In the genomic region with DNA sequence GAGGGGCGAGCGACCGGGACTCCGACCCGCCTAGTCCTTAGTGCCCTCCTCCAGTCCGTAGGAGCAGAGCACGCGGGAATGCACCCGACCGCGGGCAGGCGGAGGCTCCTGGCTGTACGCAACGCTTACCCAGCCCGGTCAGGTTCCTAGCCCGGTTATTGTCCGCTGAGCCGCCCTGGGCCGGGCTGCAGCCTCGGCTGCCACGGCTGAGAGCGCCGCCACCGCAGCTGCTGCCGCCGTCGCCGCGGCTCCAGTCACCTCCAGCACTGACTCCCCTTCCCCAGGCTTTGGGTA, we compare ENCODE assay signal across 8 cellular contexts. TPM values are rescaled to one million over a fixed set of nuclear protein-coding genes. Genes with fewer than 3 reads are reported as not detected.
DNase-seq lines count a peak whose midpoint lies in the region; ATAC-seq and TF ChIP-seq lines count a peak whose summit lies in the region.

TSS of gene AMER1 (minus strand) at position 268 of the 294 bp plus-strand sequence. CDS start 12,422 bp downstream, outside the sequence.

- no peaks in the 10 kb centered on the region for H3K9me3 ChIP-seq in hepatocyte (ENCODE audit: low read depth)

- H3K9me3 Mint-ChIP-seq in CD14-positive monocyte: peaks cover 0 to 6% (median 0%) of the 10 kb centered on the region in 7 donors
- no peaks in the 10 kb centered on the region for H3K9me3 Mint-ChIP-seq in activated T-helper 2 cell treated with anti-CD3 and anti-CD28 coated beads, Interferon-gamma antibody, Interleukin-2, Interleukin-4, amounts not matched to agents 10 μg/mL and 5 μg/mL and 100 μg/mL, durations not matched to agents 14 hours and 24 hours and 36 hours
- no peaks in the 10 kb centered on the region for H3K9me3 Mint-ChIP-seq in stimulated activated effector memory CD8-positive, alpha-beta T cell treated with anti-CD3 and anti-CD28 coated beads, Interleukin-12 subunit alpha, Interleukin-12 subunit beta, amount 100 ng/mL, for 72 hours

- peaks cover 0 to 6% (median 2%) of the 10 kb centered on the region in 3 donors for H3K27me3 Mint-ChIP-seq in CD14-positive monocyte (ENCODE audit: low read depth in 3 of 3)
- H3K27me3 Mint-ChIP-seq in activated T-helper 2 cell treated with anti-CD3 and anti-CD28 coated beads, Interferon-gamma antibody, Interleukin-2, Interleukin-4, amounts not matched to agents 10 μg/mL and 5 μg/mL and 100 μg/mL, durations not matched to agents 14 hours and 24 hours and 36 hours (ENCODE audit: low read depth): no peaks in the 10 kb centered on the region

- peak within 1 kb of the TSS; percentile 88 to 90 for H3K4me3 Mint-ChIP-seq in CD14-positive monocyte
- H3K4me3 Mint-ChIP-seq in activated T-helper 2 cell treated with anti-CD3 and anti-CD28 coated beads, Interferon-gamma antibody, Interleukin-2, Interleukin-4, amounts not matched to agents 10 μg/mL and 5 μg/mL and 100 μg/mL, durations not matched to agents 14 hours and 24 hours and 36 hours (ENCODE audit: low read depth): peak within 1 kb of the TSS; percentile 87
- peak within 1 kb of the TSS; percentile 77 for H3K4me3 Mint-ChIP-seq in stimulated activated effector memory CD8-positive, alpha-beta T cell treated with anti-CD3 and anti-CD28 coated beads, Interleukin-12 subunit alpha, Interleukin-12 subunit beta, amount 100 ng/mL, for 72 hours

- no peaks in the 10 kb centered on the region for H4K20me1 ChIP-seq in hepatocyte (ENCODE audit: insufficient read depth, poor library complexity, severe bottlenecking)

- peak within 1 kb of the TSS; percentile 81 to 95 (median 93) for H3K27ac Mint-ChIP-seq in CD14-positive monocyte
- peak within 1 kb of the TSS; percentile 91 for H3K27ac Mint-ChIP-seq in activated T-helper 2 cell treated with anti-CD3 and anti-CD28 coated beads, Interferon-gamma antibody, Interleukin-2, Interleukin-4, amounts not matched to agents 10 μg/mL and 5 μg/mL and 100 μg/mL, durations not matched to agents 14 hours and 24 hours and 36 hours
- H3K27ac Mint-ChIP-seq in stimulated activated effector memory CD8-positive, alpha-beta T cell treated with anti-CD3 and anti-CD28 coated beads, Interleukin-12 subunit alpha, Interleukin-12 subunit beta, amount 100 ng/mL, for 72 hours: peak within 1 kb of the TSS; percentile 81

- peak within 1 kb of the TSS; percentile 98 for H3K27ac ChIP-seq in hepatocyte

- H3K79me2 ChIP-seq in hepatocyte: peaks cover 7% of the 10 kb centered on the region

- no peak for DNase-seq in CD14-positive monocyte (ENCODE audit: low spot score)
- DNase-seq in activated T-helper 2 cell treated with anti-CD3 and anti-CD28 coated beads, Interferon-gamma antibody, Interleukin-2, Interleukin-4, amounts not matched to agents 10 μg/mL and 5 μg/mL and 100 μg/mL, durations not matched to agents 14 hours and 24 hours and 36 hours (ENCODE audit: low spot score): no peak
- DNase-seq in hepatocyte (ENCODE audit: low spot score): no peak
- no peak for DNase-seq in stimulated activated effector memory CD8-positive, alpha-beta T cell treated with anti-CD3 and anti-CD28 coated beads, Interleukin-12 subunit alpha, Interleukin-12 subunit beta, amount 100 ng/mL, for 72 hours (ENCODE audit: low spot score in 2 of 2)
- no peak for DNase-seq in occipital lobe (lab: John Stamatoyannopoulos, UW)
- no peak for DNase-seq in cerebellar cortex (ENCODE audit: low spot score)

- H3K4me1 Mint-ChIP-seq in CD14-positive monocyte: peaks cover 20% of the 10 kb centered on the region
- peaks cover 8% of the 10 kb centered on the region for H3K4me1 Mint-ChIP-seq in activated T-helper 2 cell treated with anti-CD3 and anti-CD28 coated beads, Interferon-gamma antibody, Interleukin-2, Interleukin-4, amounts not matched to agents 10 μg/mL and 5 μg/mL and 100 μg/mL, durations not matched to agents 14 hours and 24 hours and 36 hours (ENCODE audit: low read depth)
- H3K4me1 Mint-ChIP-seq in stimulated activated effector memory CD8-positive, alpha-beta T cell treated with anti-CD3 and anti-CD28 coated beads, Interleukin-12 subunit alpha, Interleukin-12 subunit beta, amount 100 ng/mL, for 72 hours: peaks cover 12% of the 10 kb centered on the region

- peaks cover 10% of the 10 kb centered on the region for H3K4me1 ChIP-seq in hepatocyte (ENCODE audit: insufficient read depth)

- H3K4me3 ChIP-seq in hepatocyte: peak within 1 kb of the TSS; percentile 61

- TF ChIP-seq CTCF in CD14-positive monocyte (IDR thresholded peaks at IDR 0.05): no peak
- no peak for TF ChIP-seq CTCF in hepatocyte (IDR thresholded peaks at IDR 0.05; ENCODE audit: poor library complexity)

- peak within 1 kb of the TSS; percentile 87 for H2AFZ ChIP-seq in hepatocyte

- ATAC-seq in GM19397 (IDR thresholded peaks at IDR 0.05; ENCODE audit: unreplicated experiment) (peak; percentile 42), HG03378 (IDR thresholded peaks at IDR 0.05; ENCODE audit: unreplicated experiment) (peak; percentile 34)
- ATAC-seq in stimulated activated effector memory CD8-positive, alpha-beta T cell treated with anti-CD3 and anti-CD28 coated beads, Interleukin-12 subunit alpha, Interleukin-12 subunit beta, amount 100 ng/mL, for 72 hours: peak; percentile 75

- H3K36me3 Mint-ChIP-seq in CD14-positive monocyte: no peaks in the 10 kb centered on the region
- no peaks in the 10 kb centered on the region for H3K36me3 Mint-ChIP-seq in activated T-helper 2 cell treated with anti-CD3 and anti-CD28 coated beads, Interferon-gamma antibody, Interleukin-2, Interleukin-4, amounts not matched to agents 10 μg/mL and 5 μg/mL and 100 μg/mL, durations not matched to agents 14 hours and 24 hours and 36 hours (ENCODE audit: low read depth)
- H3K36me3 Mint-ChIP-seq in stimulated activated effector memory CD8-positive, alpha-beta T cell treated with anti-CD3 and anti-CD28 coated beads, Interleukin-12 subunit alpha, Interleukin-12 subunit beta, amount 100 ng/mL, for 72 hours: no peaks in the 10 kb centered on the region

- H3K4me2 ChIP-seq in hepatocyte: peak within 1 kb of the TSS; percentile 89

- no peaks in the 10 kb centered on the region for H3K9me2 ChIP-seq in hepatocyte (replicated peaks; ENCODE audit: insufficient read depth)

- H3K36me3 ChIP-seq in hepatocyte (replicated peaks; ENCODE audit: insufficient read depth, low read depth): no peaks in the 10 kb centered on the region

- WGBS in hepatocyte (ENCODE audit: low lambda C conversion rate, missing lambda C conversion rate): 39% methylated on average over 28 of the region's 29 CpGs

- intact Hi-C loops in CD14-positive monocyte (cut with micrococcal nuclease): loop anchor here in 1 of 2 donors (10.0 kb wide), 1 partner anchor 451 kb away; a partner anchor contains a TSS
- intact Hi-C loops in activated T-helper 2 cell treated with anti-CD3 and anti-CD28 coated beads, Interferon-gamma antibody, Interleukin-2, Interleukin-4, amounts not matched to agents 10 μg/mL and 5 μg/mL and 100 μg/mL, durations not matched to agents 14 hours and 24 hours and 36 hours (cut with micrococcal nuclease): loop anchor here (1.0 to 10.0 kb wide), 4 partner anchors 192 to 1329 kb away; partner anchors contain the start of genes LAS1L, MTMR8 and ZC4H2

- no peaks in the 10 kb centered on the region for H3K27me3 ChIP-seq in hepatocyte

RNA-seq across cellular contexts. Expression of gene AMER1, which starts in this region (rescaled TPM):
- polyA plus RNA-seq in CD14-positive monocyte (under 1 TPM; 0.02 to 0.03 TPM), hepatocyte (0.10 and 0.18 TPM in 2 replicates)
- 5.4 TPM in 2 replicates for total RNA-seq in activated T-helper 2 cell treated with anti-CD3 and anti-CD28 coated beads, Interferon-gamma antibody, Interleukin-2, Interleukin-4, amounts not matched to agents 10 μg/mL and 5 μg/mL and 100 μg/mL, durations not matched to agents 14 hours and 24 hours and 36 hours
- total RNA-seq in hepatocyte (6.3 TPM in 2 replicates), occipital lobe (8.9 TPM)
